1 cellular context compared by ENCODE assay signal in the genomic region with DNA sequence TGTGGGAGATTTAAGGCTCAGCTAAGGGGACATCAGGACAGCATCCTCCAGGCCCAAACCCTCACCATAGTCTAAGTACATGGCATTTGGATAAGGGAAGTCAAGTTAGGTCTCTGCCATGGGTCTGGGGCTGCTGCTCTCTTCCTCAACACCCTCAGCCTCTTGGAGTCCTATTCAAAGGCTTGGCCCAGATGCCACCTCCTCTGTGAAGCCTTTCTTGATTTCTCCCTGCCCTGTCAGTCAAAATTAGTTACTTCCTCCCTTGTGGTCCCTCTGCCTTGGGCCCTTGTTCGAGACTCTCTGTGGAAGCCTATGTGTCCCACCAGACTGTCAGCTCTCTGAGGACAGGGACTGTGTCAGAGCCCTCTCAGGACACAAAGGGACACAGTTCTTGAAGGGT.
TF ChIP-seq lines count a peak whose summit lies in the region.

No MANE protein-coding gene starts in this region.

TF ChIP-seq in K562, 482 proteins besides CTCF, POLR2A, EP300 and RAD21:
- TF ChIP-seq TBL1XR1 (IDR thresholded peaks at IDR 0.05; ENCODE audit: low read length in 2 of 2) (no peak), RBM25 (IDR thresholded peaks at IDR 0.05; ENCODE audit: low read depth, low read length, severe bottlenecking) (peak; percentile 55), ZFP36 (IDR thresholded peaks at IDR 0.05; ENCODE audit: low read depth, low read length, partially characterized antibody) (peak; percentile 89), ZNF274 (IDR thresholded peaks at IDR 0.05; ENCODE audit: borderline replicate concordance, low read depth, low read length) (no peak)
- TF ChIP-seq, protein P1, sequence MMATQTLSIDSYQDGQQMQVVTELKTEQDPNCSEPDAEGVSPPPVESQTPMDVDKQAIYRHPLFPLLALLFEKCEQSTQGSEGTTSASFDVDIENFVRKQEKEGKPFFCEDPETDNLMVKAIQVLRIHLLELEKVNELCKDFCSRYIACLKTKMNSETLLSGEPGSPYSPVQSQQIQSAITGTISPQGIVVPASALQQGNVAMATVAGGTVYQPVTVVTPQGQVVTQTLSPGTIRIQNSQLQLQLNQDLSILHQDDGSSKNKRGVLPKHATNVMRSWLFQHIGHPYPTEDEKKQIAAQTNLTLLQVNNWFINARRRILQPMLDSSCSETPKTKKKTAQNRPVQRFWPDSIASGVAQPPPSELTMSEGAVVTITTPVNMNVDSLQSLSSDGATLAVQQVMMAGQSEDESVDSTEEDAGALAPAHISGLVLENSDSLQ (IDR thresholded peaks at IDR 0.05), result peak; percentile 52
